15 cellular contexts compared by ENCODE assay signal in genomic region chr1:2518528-2518927, GRCh38. TPM values are rescaled to one million over a fixed set of nuclear protein-coding genes. Genes with fewer than 3 reads are reported as not detected.
A peak's percentile ranks its signal among the peaks of the same experiment; 100 is the strongest.
DNase-seq lines count a peak whose midpoint lies in the region; TF ChIP-seq lines count a peak whose summit lies in the region.
"Had no signal": no experiment of that assay in that cellular context is flagged by ENCODE, and none has a peak within 500 bp of the region (broad histone marks: within the 10 kb centered on the region; RNA-seq: fewer than 3 reads in every experiment).

No MANE protein-coding gene starts in this region.

- H2AFZ ChIP-seq in neuronal stem cell (ENCODE audit: low read length), result no peak overlapping the region

- peak overlapping the region in 8 of 11 experiments; percentile 39 to 87 (median 75); a peak in 16 of 22 replicates for H3K4me2 ChIP-seq in BLaER1 treated with 17β-estradiol and CSF1 and Interleukin-3, amounts not matched to agents 10 nM and 100 nM
- no peak overlapping the region for H3K4me2 ChIP-seq in neuronal stem cell (ENCODE audit: insufficient read depth, low read length, poor library complexity, severe bottlenecking)

- peak overlapping the region; percentile 25 for H3K23ac ChIP-seq in neuronal stem cell (ENCODE audit: low read depth, low read length, poor library complexity)

- H2AK5ac ChIP-seq in neuronal stem cell (ENCODE audit: low read depth, low read length), result no peak overlapping the region

- H3K27me3 ChIP-seq in AG04450 (ENCODE audit: control insufficient read depth, insufficient read depth, low read length) (no peaks in the 10 kb centered on the region), neuronal stem cell (ENCODE audit: control insufficient read depth in 3 of 3, insufficient read depth in 3 of 3, low read depth in 1 of 3, low read length in 3 of 3) (no peaks in the 10 kb centered on the region)
- H3K27me3 ChIP-seq in BLaER1 treated with 17β-estradiol and CSF1 and Interleukin-3, amounts not matched to agents 10 nM and 100 nM, result no peaks in the 10 kb centered on the region
- H3K27me3 ChIP-seq: BE2C had no signal

- DNase-seq in AG04450 (ENCODE audit: low read depth, low spot score) (no peak), caudate nucleus (lab: John Stamatoyannopoulos, UW) (peak in 38 of 61 donors; percentile 12 to 87 (median 52)), neuronal stem cell (ENCODE audit: low spot score) (no peak), SHP77 treated with DMSO at 0.1 percent for 48 hours (lab: John Stamatoyannopoulos, UW) (no peak), NK-92 (lab: John Stamatoyannopoulos, UW; ENCODE audit: unreplicated experiment) (no peak)
- no peak for DNase-seq in stimulated activated CD4-positive, alpha-beta T cell treated with anti-CD3 and anti-CD28 coated beads, Interleukin-12 subunit alpha, Interleukin-12 subunit beta, amount 100 ng/mL, for 4 hours
- DNase-seq: BE2C; CD4-positive, alpha-beta memory T cell; DMS79 treated with DMSO at 0.1 percent for 48 hours; GF-D8; H9 had no signal

- CTCF ChIA-PET in AG04450 (lab: Charles Lee), result interaction anchor here (1.5 kb wide), 1 partner anchor 29 kb away, joined by 6 read pairs; no protein-coding TSS in a partner anchor

- H3K27ac ChIP-seq in AG04450 (ENCODE audit: low read depth, low read length) (peak overlapping the region; percentile 11), caudate nucleus (ENCODE audit: low read depth, low read length) (peak overlapping the region; percentile 77), neuronal stem cell (replicated peaks; ENCODE audit: low read length) (no peak overlapping the region)
- no peak overlapping the region; a peak in 1 of 22 replicates for H3K27ac ChIP-seq in BLaER1 treated with 17β-estradiol and CSF1 and Interleukin-3, amounts not matched to agents 10 nM and 100 nM

- H2BK12ac ChIP-seq in neuronal stem cell (ENCODE audit: low read length), result peak overlapping the region; percentile 10

- H3K18ac ChIP-seq in neuronal stem cell (ENCODE audit: low read length), result no peak overlapping the region

- H3K4ac ChIP-seq in neuronal stem cell (ENCODE audit: low read length), result no peak overlapping the region

- no peak overlapping the region for H3K14ac ChIP-seq in neuronal stem cell (ENCODE audit: low read length)

- peaks cover 17% of the 10 kb centered on the region for H3K79me1 ChIP-seq in neuronal stem cell (ENCODE audit: low read depth, low read length)

- H3K9ac ChIP-seq in BLaER1 treated with 17β-estradiol and CSF1 and Interleukin-3, amounts not matched to agents 10 nM and 100 nM, result 0 out of 22 replicates have a peak overlapping the region, but pooled peaks of 2 of the 11 experiments have one; percentile 12 to 27
- no peak overlapping the region for H3K9ac ChIP-seq in neuronal stem cell (ENCODE audit: low read depth, low read length, poor library complexity)

- TF ChIP-seq CTCF in AG04450 (IDR thresholded peaks at IDR 0.05; ENCODE audit: low read depth, low read length), result no peak

- peaks cover 70 to 97% (median 91%) of the 10 kb centered on the region in 11 experiments for H4K20me1 ChIP-seq in BLaER1 treated with 17β-estradiol and CSF1 and Interleukin-3, amounts not matched to agents 10 nM and 100 nM

- H2BK15ac ChIP-seq in neuronal stem cell (ENCODE audit: low read length), result no peak overlapping the region

- no peak overlapping the region for H4K91ac ChIP-seq in neuronal stem cell (ENCODE audit: low read depth, low read length, poor library complexity)

- H3K9me3 ChIP-seq in AG04450 (ENCODE audit: control insufficient read depth, insufficient read depth, low read length) (no peaks in the 10 kb centered on the region; the same call in 1 of the 2 replicates), neuronal stem cell (replicated peaks in 1 of 2; ENCODE audit: control insufficient read depth in 2 of 2, insufficient read depth in 1 of 2, low read depth in 1 of 2, low read length in 2 of 2) (no peaks in the 10 kb centered on the region)
- no peaks in the 10 kb centered on the region for H3K9me3 ChIP-seq in BLaER1 treated with 17β-estradiol and CSF1 and Interleukin-3, amounts not matched to agents 10 nM and 100 nM (replicated peaks in 1 of 11)
- H3K9me3 ChIP-seq: BE2C had no signal

- H3K36me3 ChIP-seq in BLaER1 treated with 17β-estradiol and CSF1 and Interleukin-3, amounts not matched to agents 10 nM and 100 nM, result peaks cover 65 to 88% (median 77%) of the 10 kb centered on the region in 11 experiments
- peaks cover 62 to 96% of the 10 kb centered on the region in 2 donors for H3K36me3 ChIP-seq in neuronal stem cell (replicated peaks in 1 of 2; ENCODE audit: control insufficient read depth in 2 of 2, insufficient read depth in 2 of 2, low read length in 2 of 2)

- no CpG with 5 or more reads among the region's 26 CpGs for WGBS in neuronal stem cell (ENCODE audit: extremely low coverage in 2 of 2, insufficient read length in 2 of 2, insufficient replicate concordance in 1 of 2), 2 donors

- H3K4me3 ChIP-seq in AG04450 (ENCODE audit: low read depth, low read length), result no peak overlapping the region
- H3K4me3 ChIP-seq in BLaER1 treated with 17β-estradiol and CSF1 and Interleukin-3, amounts not matched to agents 10 nM and 100 nM, result no peak overlapping the region
- no peak overlapping the region for H3K4me3 ChIP-seq in neuronal stem cell (ENCODE audit: low read length in 2 of 2)
- H3K4me3 ChIP-seq: GM12878 had no signal

- H2BK5ac ChIP-seq in neuronal stem cell (ENCODE audit: low read length), result no peak overlapping the region

- H2BK120ac ChIP-seq in neuronal stem cell (ENCODE audit: low read depth, low read length), result no peak overlapping the region

- POLR2A ChIA-PET in AG04450 (lab: Yijun Ruan, JAX), result interaction anchor here (0.6 kb wide), 1 partner anchor 23 kb away, joined by 3 read pairs; no protein-coding TSS in a partner anchor

- H4K8ac ChIP-seq in neuronal stem cell (ENCODE audit: low read depth, low read length), result no peak overlapping the region

- H3K4me1 ChIP-seq in BLaER1 treated with 17β-estradiol and CSF1 and Interleukin-3, amounts not matched to agents 10 nM and 100 nM, result peaks cover 1 to 74% (median 66%) of the 10 kb centered on the region in 10 experiments
- no peaks in the 10 kb centered on the region for H3K4me1 ChIP-seq in neuronal stem cell (ENCODE audit: control insufficient read depth in 2 of 2, insufficient read depth in 1 of 2, low read depth in 1 of 2, low read length in 2 of 2)
- H3K4me1 ChIP-seq: BE2C had no signal

RNA-seq across cellular contexts. Expression of gene PANK4, which starts 7.9 kb away (rescaled TPM):
- polyA plus RNA-seq in AG04450 (2011; rRNA removed), result 10.9 and 13.4 TPM in 2 replicates
- polyA minus RNA-seq in AG04450 (2011; rRNA and poly(A)+ RNA removed), result 20.5 and 32.0 TPM in 2 replicates
- polyA plus RNA-seq in neuronal stem cell (2013, experiment 1 of 2), result 23.5 TPM
- polyA plus RNA-seq in neuronal stem cell (2013, experiment 2 of 2), result 22.7 TPM

RNA-seq across cellular contexts. Expression of gene HES5, which starts 11.5 kb away (rescaled TPM):
- polyA plus RNA-seq in AG04450 (2011; rRNA removed), result not detected in 2 replicates
- polyA minus RNA-seq in AG04450 (2011; rRNA and poly(A)+ RNA removed), result not detected in 2 replicates
- polyA plus RNA-seq in neuronal stem cell (2013, experiment 1 of 2), result 208 TPM
- polyA plus RNA-seq in neuronal stem cell (2013, experiment 2 of 2), result 209 TPM
- polyA plus RNA-seq: CD14-positive monocyte; CD4-positive, alpha-beta memory T cell; H1 had no signal

RNA-seq across cellular contexts. Expression of gene TNFRSF14, which starts 37.6 kb away (rescaled TPM):
- 5.4 and 7.9 TPM in 2 replicates for polyA plus RNA-seq in AG04450 (2011; rRNA removed)
- 3.0 and 3.4 TPM in 2 replicates for polyA minus RNA-seq in AG04450 (2011; rRNA and poly(A)+ RNA removed)
- 1.1 TPM for polyA plus RNA-seq in neuronal stem cell (2013, experiment 1 of 2)
- 1.3 TPM for polyA plus RNA-seq in neuronal stem cell (2013, experiment 2 of 2)

RNA-seq across cellular contexts. Expression of gene PLCH2, which starts 42.4 kb away (rescaled TPM):
- 0.05 and 0.06 TPM in 2 replicates for polyA plus RNA-seq in AG04450 (2011; rRNA removed)
- polyA minus RNA-seq in AG04450 (2011; rRNA and poly(A)+ RNA removed), result 0.05 and 0.13 TPM in 2 replicates
- 4.2 TPM for polyA plus RNA-seq in neuronal stem cell (2013, experiment 1 of 2)
- 4.0 TPM for polyA plus RNA-seq in neuronal stem cell (2013, experiment 2 of 2)
- polyA plus RNA-seq: CD14-positive monocyte had no signal

Comparison
In these comparisons a context has a peak if more than half of its experiments do, and no peak if none do; other contexts are left out.
1. DNase-seq: peak in caudate nucleus (38 of 61); none in AG04450 (single experiment), neuronal stem cell (single experiment), stimulated activated CD4-positive, alpha-beta T cell treated with anti-CD3 and anti-CD28 coated beads, Interleukin-12 subunit alpha, Interleukin-12 subunit beta, amount 100 ng/mL, for 4 hours (single experiment), SHP77 treated with DMSO at 0.1 percent for 48 hours (single experiment) and NK-92 (single experiment).
2. H3K27ac ChIP-seq: peak in AG04450 (single experiment) and caudate nucleus (single experiment); none in BLaER1 treated with 17β-estradiol and CSF1 and Interleukin-3, amounts not matched to agents 10 nM and 100 nM (0 of 11) and neuronal stem cell (single experiment).